ENCODE assay signal across 24 cellular contexts in the genomic region with DNA sequence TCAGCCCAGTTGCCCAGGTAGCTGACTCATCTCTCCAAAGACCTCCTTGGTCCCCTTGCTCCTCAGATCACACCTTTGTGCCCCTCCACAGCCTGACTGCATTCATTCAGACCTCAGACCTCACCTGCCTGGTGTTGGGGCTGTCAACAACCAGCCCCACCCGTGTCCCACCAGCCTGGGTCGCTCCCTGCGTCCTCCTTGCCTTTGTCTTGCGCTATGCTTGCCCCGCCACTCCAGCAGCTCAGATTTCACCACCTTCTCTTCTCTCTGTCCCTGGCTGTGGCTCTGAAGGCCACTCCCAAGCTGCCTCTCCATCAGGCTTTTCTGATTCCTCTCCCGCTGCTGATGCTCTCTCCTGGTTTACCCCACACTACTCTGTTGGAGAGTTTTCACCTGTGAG.
DNase-seq lines count a peak whose midpoint lies in the region; ATAC-seq and TF ChIP-seq lines count a peak whose summit lies in the region.
"Had no signal": no experiment of that assay in that cellular context is flagged by ENCODE, and none has a peak within 500 bp of the region (broad histone marks: within the 10 kb centered on the region; RNA-seq: fewer than 3 reads in every experiment).

No MANE protein-coding gene starts in this region.

- 87 to 91% methylated on average over 6 of the region's 6 CpGs for WGBS in thyroid gland, 2 donors

- no peak overlapping the region for H3K4me3 Mint-ChIP-seq in activated CD8-positive, alpha-beta T cell treated with anti-CD3 and anti-CD28 coated beads, Interleukin-2, amount 10 ng/mL, durations not matched to agents 7 days and 5 days
- no peak overlapping the region for H3K4me3 Mint-ChIP-seq in activated CD8-positive, alpha-beta T cell treated with anti-CD3 and anti-CD28 coated beads for 36 hours
- no peak overlapping the region for H3K4me3 Mint-ChIP-seq in WTC11
- H3K4me3 Mint-ChIP-seq: activated CD4-positive, alpha-beta T cell treated with anti-CD3 and anti-CD28 coated beads for 36 hours; activated naive CD8-positive, alpha-beta T cell; B cell; immature natural killer cell; memory B cell had no signal

- H3K4me1 Mint-ChIP-seq in activated CD8-positive, alpha-beta T cell treated with anti-CD3 and anti-CD28 coated beads, Interleukin-2, amount 10 ng/mL, durations not matched to agents 7 days and 5 days (ENCODE audit: low read depth): peaks cover 4% of the 10 kb centered on the region
- peaks cover 6% of the 10 kb centered on the region for H3K4me1 Mint-ChIP-seq in activated CD8-positive, alpha-beta T cell treated with anti-CD3 and anti-CD28 coated beads for 36 hours (ENCODE audit: low read depth)
- peaks cover 8% of the 10 kb centered on the region for H3K4me1 Mint-ChIP-seq in WTC11
- H3K4me1 Mint-ChIP-seq: activated CD4-positive, alpha-beta T cell treated with anti-CD3 and anti-CD28 coated beads for 36 hours; immature natural killer cell had no signal

- H3K9me3 ChIP-seq in thyroid gland: no peaks in the 10 kb centered on the region
- H3K9me3 ChIP-seq: prostate gland, thoracic aorta had no signal

- TF ChIP-seq CTCF in activated CD8-positive, alpha-beta T cell treated with anti-CD3 and anti-CD28 coated beads for 36 hours (IDR thresholded peaks at IDR 0.05): no peak
- TF ChIP-seq CTCF in WTC11 (IDR thresholded peaks at IDR 0.05): no peak
- no peak for TF ChIP-seq CTCF in thyroid gland (IDR thresholded peaks at IDR 0.05)

- ATAC-seq in activated CD8-positive, alpha-beta T cell treated with anti-CD3 and anti-CD28 coated beads, Interleukin-2, amount 10 ng/mL, durations not matched to agents 7 days and 5 days: no peak
- ATAC-seq in activated CD8-positive, alpha-beta T cell treated with anti-CD3 and anti-CD28 coated beads for 36 hours: no peak
- ATAC-seq in WTC11: peak; percentile 80
- ATAC-seq in GM21529 (IDR thresholded peaks at IDR 0.05; ENCODE audit: unreplicated experiment): no peak
- ATAC-seq: activated CD4-positive, alpha-beta T cell treated with anti-CD3 and anti-CD28 coated beads for 36 hours; PC-3; Right ventricle myocardium inferior had no signal

- no peaks in the 10 kb centered on the region for H3K36me3 ChIP-seq in thyroid gland
- H3K36me3 ChIP-seq: cardiac muscle cell, prostate gland had no signal

- H3K27ac ChIP-seq in thyroid gland: peak overlapping the region in 2 of 3 donors; percentile 40 to 66
- H3K27ac ChIP-seq: cardiac muscle cell, prostate gland, thoracic aorta had no signal

- H3K4me3 ChIP-seq in thyroid gland (replicated peaks in 1 of 3): no peak overlapping the region
- H3K4me3 ChIP-seq: cardiac muscle cell, prostate gland, thoracic aorta had no signal

- CTCF ChIA-PET in activated CD8-positive, alpha-beta T cell treated with anti-CD3 and anti-CD28 coated beads, Interleukin-2, amount 10 ng/mL, durations not matched to agents 7 days and 5 days (lab: Charles Lee): interaction anchor here (1.3 kb wide), 1 partner anchor 9 kb away, joined by 3 read pairs; no protein-coding TSS in a partner anchor
- CTCF ChIA-PET in activated CD8-positive, alpha-beta T cell treated with anti-CD3 and anti-CD28 coated beads for 36 hours (lab: Charles Lee): interaction anchor here (1.9 kb wide), 1 partner anchor 32 kb away, joined by 7 read pairs; no protein-coding TSS in a partner anchor
- CTCF ChIA-PET in WTC11 (lab: Charles Lee): interaction anchor here (0.7 to 1.9 kb wide), 2 partner anchors 31 to 61 kb away, joined by 3 to 7 read pairs; no protein-coding TSS in a partner anchor

- POLR2A ChIA-PET in activated CD8-positive, alpha-beta T cell treated with anti-CD3 and anti-CD28 coated beads, Interleukin-2, amount 10 ng/mL, durations not matched to agents 7 days and 5 days (lab: Charles Lee): no interaction called here
- POLR2A ChIA-PET in activated CD8-positive, alpha-beta T cell treated with anti-CD3 and anti-CD28 coated beads for 36 hours (lab: Charles Lee): interaction anchor here (1.1 kb wide), 1 partner anchor 8 kb away, joined by 3 read pairs; no protein-coding TSS in a partner anchor
- POLR2A ChIA-PET in WTC11 (lab: Charles Lee): no interaction called here

- no peak for DNase-seq in activated CD8-positive, alpha-beta T cell treated with anti-CD3 and anti-CD28 coated beads, Interleukin-2, amount 10 ng/mL, durations not matched to agents 7 days and 5 days
- DNase-seq in activated CD8-positive, alpha-beta T cell treated with anti-CD3 and anti-CD28 coated beads for 36 hours: no peak
- DNase-seq in WTC11 (ENCODE audit: low spot score): no peak
- peak; percentile 34 for DNase-seq in iPS-NIHi7 (ENCODE audit: extremely low spot score)
- DNase-seq in thyroid gland: no peak
- DNase-seq in COR-L47 (lab: John Stamatoyannopoulos, UW): no peak
- DNase-seq in NCI-H1105 treated with DMSO at 0.1 percent for 48 hours (lab: John Stamatoyannopoulos, UW): no peak
- DNase-seq: activated CD4-positive, alpha-beta T cell treated with anti-CD3 and anti-CD28 coated beads for 36 hours; aorta; DMS53; hippocampal formation; immature natural killer cell; IMR-90; NK-92 treated with Interleukin-12 subunit alpha and Interleukin-12 subunit beta, amount 100 ng/mL, for 24 hours; PC-3; stimulated activated naive CD4-positive, alpha-beta T cell treated with Interleukin-2 at 50 U/mL for 16 hours had no signal

- H3K4me1 ChIP-seq in thyroid gland: peaks cover 23 to 24% of the 10 kb centered on the region in 2 donors
- H3K4me1 ChIP-seq: prostate gland had no signal

- H3K36me3 Mint-ChIP-seq in activated CD8-positive, alpha-beta T cell treated with anti-CD3 and anti-CD28 coated beads, Interleukin-2, amount 10 ng/mL, durations not matched to agents 7 days and 5 days (ENCODE audit: low read depth): peaks cover 10% of the 10 kb centered on the region
- H3K36me3 Mint-ChIP-seq in activated CD8-positive, alpha-beta T cell treated with anti-CD3 and anti-CD28 coated beads for 36 hours (ENCODE audit: low read depth): no peaks in the 10 kb centered on the region
- H3K36me3 Mint-ChIP-seq in WTC11: no peaks in the 10 kb centered on the region
- H3K36me3 Mint-ChIP-seq: immature natural killer cell, memory B cell had no signal

- no peak for TF ChIP-seq POLR2A in thyroid gland (IDR thresholded peaks at IDR 0.05)

- intact Hi-C loops in activated CD8-positive, alpha-beta T cell treated with anti-CD3 and anti-CD28 coated beads for 36 hours (cut with micrococcal nuclease): no loop called here
- intact Hi-C loops in thyroid gland (cut with DNase I): no loop called here

- no peaks in the 10 kb centered on the region for H3K27me3 Mint-ChIP-seq in activated CD8-positive, alpha-beta T cell treated with anti-CD3 and anti-CD28 coated beads, Interleukin-2, amount 10 ng/mL, durations not matched to agents 7 days and 5 days (ENCODE audit: low read depth)
- H3K27me3 Mint-ChIP-seq in activated CD8-positive, alpha-beta T cell treated with anti-CD3 and anti-CD28 coated beads for 36 hours: no peaks in the 10 kb centered on the region
- H3K27me3 Mint-ChIP-seq in WTC11 (ENCODE audit: low read depth): no peaks in the 10 kb centered on the region
- H3K27me3 Mint-ChIP-seq: activated CD4-positive, alpha-beta T cell treated with anti-CD3 and anti-CD28 coated beads for 36 hours; activated naive CD8-positive, alpha-beta T cell had no signal

- H3K27me3 ChIP-seq in thyroid gland: no peaks in the 10 kb centered on the region
- H3K27me3 ChIP-seq: cardiac muscle cell had no signal

- H3K27ac Mint-ChIP-seq in activated CD8-positive, alpha-beta T cell treated with anti-CD3 and anti-CD28 coated beads, Interleukin-2, amount 10 ng/mL, durations not matched to agents 7 days and 5 days: peak overlapping the region; percentile 2
- H3K27ac Mint-ChIP-seq in activated CD8-positive, alpha-beta T cell treated with anti-CD3 and anti-CD28 coated beads for 36 hours: no peak overlapping the region
- H3K27ac Mint-ChIP-seq in WTC11: peak overlapping the region; percentile 84
- H3K27ac Mint-ChIP-seq: activated CD4-positive, alpha-beta T cell treated with anti-CD3 and anti-CD28 coated beads for 36 hours; activated naive CD8-positive, alpha-beta T cell; B cell; memory B cell had no signal

- H3K9me3 Mint-ChIP-seq in activated CD8-positive, alpha-beta T cell treated with anti-CD3 and anti-CD28 coated beads, Interleukin-2, amount 10 ng/mL, durations not matched to agents 7 days and 5 days (ENCODE audit: insufficient read depth): no peaks in the 10 kb centered on the region
- no peaks in the 10 kb centered on the region for H3K9me3 Mint-ChIP-seq in activated CD8-positive, alpha-beta T cell treated with anti-CD3 and anti-CD28 coated beads for 36 hours
- no peaks in the 10 kb centered on the region for H3K9me3 Mint-ChIP-seq in WTC11
- H3K9me3 Mint-ChIP-seq: immature natural killer cell, memory B cell had no signal

TF ChIP-seq in WTC11, 78 proteins besides CTCF, POLR2A, EP300 and RAD21 (continues in another document):
- TF ChIP-seq SP1 (CRISPR knock-in tag; conservative IDR thresholded peaks at IDR 0.05) (no peak), JUN (CRISPR knock-in tag; IDR thresholded peaks at IDR 0.05) (no peak), ZNF219 (CRISPR knock-in tag; IDR thresholded peaks at IDR 0.05; ENCODE audit: borderline replicate concordance) (no peak), ZBTB21 (CRISPR knock-in tag; IDR thresholded peaks at IDR 0.05; ENCODE audit: borderline replicate concordance) (no peak)
- TF ChIP-seq, protein P1, sequence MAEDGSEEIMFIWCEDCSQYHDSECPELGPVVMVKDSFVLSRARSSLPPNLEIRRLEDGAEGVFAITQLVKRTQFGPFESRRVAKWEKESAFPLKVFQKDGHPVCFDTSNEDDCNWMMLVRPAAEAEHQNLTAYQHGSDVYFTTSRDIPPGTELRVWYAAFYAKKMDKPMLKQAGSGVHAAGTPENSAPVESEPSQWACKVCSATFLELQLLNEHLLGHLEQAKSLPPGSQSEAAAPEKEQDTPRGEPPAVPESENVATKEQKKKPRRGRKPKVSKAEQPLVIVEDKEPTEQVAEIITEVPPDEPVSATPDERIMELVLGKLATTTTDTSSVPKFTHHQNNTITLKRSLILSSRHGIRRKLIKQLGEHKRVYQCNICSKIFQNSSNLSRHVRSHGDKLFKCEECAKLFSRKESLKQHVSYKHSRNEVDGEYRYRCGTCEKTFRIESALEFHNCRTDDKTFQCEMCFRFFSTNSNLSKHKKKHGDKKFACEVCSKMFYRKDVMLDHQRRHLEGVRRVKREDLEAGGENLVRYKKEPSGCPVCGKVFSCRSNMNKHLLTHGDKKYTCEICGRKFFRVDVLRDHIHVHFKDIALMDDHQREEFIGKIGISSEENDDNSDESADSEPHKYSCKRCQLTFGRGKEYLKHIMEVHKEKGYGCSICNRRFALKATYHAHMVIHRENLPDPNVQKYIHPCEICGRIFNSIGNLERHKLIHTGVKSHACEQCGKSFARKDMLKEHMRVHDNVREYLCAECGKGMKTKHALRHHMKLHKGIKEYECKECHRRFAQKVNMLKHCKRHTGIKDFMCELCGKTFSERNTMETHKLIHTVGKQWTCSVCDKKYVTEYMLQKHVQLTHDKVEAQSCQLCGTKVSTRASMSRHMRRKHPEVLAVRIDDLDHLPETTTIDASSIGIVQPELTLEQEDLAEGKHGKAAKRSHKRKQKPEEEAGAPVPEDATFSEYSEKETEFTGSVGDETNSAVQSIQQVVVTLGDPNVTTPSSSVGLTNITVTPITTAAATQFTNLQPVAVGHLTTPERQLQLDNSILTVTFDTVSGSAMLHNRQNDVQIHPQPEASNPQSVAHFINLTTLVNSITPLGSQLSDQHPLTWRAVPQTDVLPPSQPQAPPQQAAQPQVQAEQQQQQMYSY (CRISPR knock-in tag; IDR thresholded peaks at IDR 0.05): no peak
